Comparison of ENCODE assay signal across 9 cellular contexts in the genomic region with DNA sequence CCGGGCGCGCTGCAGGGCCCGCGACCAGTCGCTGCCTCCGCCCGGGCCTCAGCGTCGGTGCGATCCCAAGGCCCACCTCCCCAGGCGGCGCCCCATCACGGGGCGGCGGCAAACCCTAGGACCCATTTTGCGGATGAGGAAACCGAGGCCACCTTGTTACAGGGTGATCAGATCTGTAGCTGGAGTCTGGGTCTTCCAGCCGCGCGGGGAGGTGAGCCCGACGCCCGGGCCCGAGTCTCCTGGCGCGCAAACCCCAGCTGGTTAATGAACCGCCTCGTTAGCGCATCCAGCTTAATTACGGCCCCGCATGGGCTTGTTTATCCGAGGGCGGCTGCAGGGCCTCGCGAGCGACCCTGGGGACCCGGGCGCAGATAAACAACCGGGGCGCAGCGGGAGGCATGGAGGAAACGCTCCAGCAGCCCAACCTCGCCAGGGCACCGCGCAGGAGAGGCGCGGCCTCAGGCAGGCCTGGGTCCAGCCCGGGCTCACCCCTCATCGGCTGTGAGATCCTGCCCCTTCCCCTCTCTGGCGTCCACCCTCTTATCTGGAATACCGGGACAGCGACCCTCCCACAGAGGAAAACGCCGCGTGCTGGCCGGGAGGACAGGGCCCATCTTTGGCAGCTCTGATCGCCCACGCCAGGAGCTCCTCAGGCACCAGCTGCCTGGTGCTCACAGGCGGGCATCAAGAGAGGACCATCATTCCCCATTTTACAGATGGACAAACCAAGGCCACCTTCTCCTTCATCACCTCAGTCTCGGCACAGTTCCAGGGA. TPM values are rescaled to one million over a fixed set of nuclear protein-coding genes. Genes with fewer than 3 reads are reported as not detected.
DNase-seq lines count a peak whose midpoint lies in the region; ATAC-seq and TF ChIP-seq lines count a peak whose summit lies in the region.
"Had no signal": no experiment of that assay in that cellular context is flagged by ENCODE, and none has a peak within 500 bp of the region (broad histone marks: within the 10 kb centered on the region; RNA-seq: fewer than 3 reads in every experiment).

No MANE protein-coding gene starts in this region.

- H3K4me1 Mint-ChIP-seq in HFFc6 (ENCODE audit: low read depth) (peaks cover 17% of the 10 kb centered on the region), nephron (peaks cover 30% of the 10 kb centered on the region)

- H3K4me3 ChIP-seq in A673 (ENCODE audit: low read depth, low read length, poor library complexity, severe bottlenecking) (peak overlapping the region; percentile 41), duodenal mucosa (ENCODE audit: low read depth in 1 of 2, low read length in 2 of 2) (peak overlapping the region; percentile 29 to 45)

- POLR2A ChIA-PET in A673 (lab: Charles Lee; ENCODE audit: low non-redundant PET), result interaction anchor here (0.6 kb wide), 1 partner anchor 43 kb away, joined by 7 read pairs; no protein-coding TSS in a partner anchor

- H3K9me3 ChIP-seq in A673 (ENCODE audit: low read depth, low read length, poor library complexity, severe bottlenecking) (no peaks in the 10 kb centered on the region), duodenal mucosa (ENCODE audit: control insufficient read depth in 1 of 2, low read length in 2 of 2) (no peaks in the 10 kb centered on the region)

- no TSS peak for BruUV-seq in A673 (replicated peaks; lab: Mats Ljungman, UMichigan)

- intact Hi-C loops in A673 (cut with micrococcal nuclease; ENCODE audit: unreplicated experiment), result loop anchor here (1.0 kb wide), 1 partner anchor 147 kb away; no protein-coding TSS in a partner anchor

- CTCF ChIA-PET in A673 (lab: Charles Lee), result interaction anchor here (0.6 to 2.1 kb wide), 15 partner anchors 13 to 355 kb away, joined by 3 to 12 read pairs (median 4); no protein-coding TSS in a partner anchor

- no peak overlapping the region for H3K27ac ChIP-seq in A673 (ENCODE audit: low read depth, low read length, poor library complexity, severe bottlenecking)
- no peak overlapping the region for H3K27ac ChIP-seq in duodenal mucosa (ENCODE audit: low read depth, low read length)

- H3K4me3 Mint-ChIP-seq in HFFc6, result peak overlapping the region; percentile 28; the same call in 1 of the 2 replicates
- H3K4me3 Mint-ChIP-seq in nephron, result peak overlapping the region in 2 of 3 experiments; percentile 7 to 17

- H3K27me3 ChIP-seq in A673 (replicated peaks; ENCODE audit: insufficient read depth, low read depth, low read length, poor library complexity) (no peaks in the 10 kb centered on the region), duodenal mucosa (ENCODE audit: control insufficient read depth in 1 of 2, insufficient read depth in 2 of 2, low read length in 2 of 2) (peaks cover 0 to 4% of the 10 kb centered on the region in 2 donors)

- H3K9me3 Mint-ChIP-seq in HFFc6 (no peaks in the 10 kb centered on the region), nephron (no peaks in the 10 kb centered on the region)

- no peak for DNase-seq in A673 (ENCODE audit: low spot score)
- DNase-seq in HFFc6, result no peak
- DNase-seq in stimulated activated naive CD4-positive, alpha-beta T cell treated with Interleukin-2 at 50 U/mL for 16 hours (lab: John Stamatoyannopoulos, UW), result no peak

- ATAC-seq in HG02840 (IDR thresholded peaks at IDR 0.05; ENCODE audit: low FRiP score, unreplicated experiment) (no peak), HG02970 (IDR thresholded peaks at IDR 0.05; ENCODE audit: low FRiP score, unreplicated experiment) (no peak), GM18873 (IDR thresholded peaks at IDR 0.05; ENCODE audit: low FRiP score, unreplicated experiment) (no peak)

- H3K9ac ChIP-seq in duodenal mucosa (ENCODE audit: low read depth in 1 of 2, low read length in 2 of 2), result no peak overlapping the region

- TF ChIP-seq CTCF in A673 (conservative IDR thresholded peaks at IDR 0.05; ENCODE audit: low read depth, low read length), result no peak
- TF ChIP-seq CTCF in HFFc6 (IDR thresholded peaks at IDR 0.05), result peak; percentile 54
- TF ChIP-seq CTCF in nephron (IDR thresholded peaks at IDR 0.05; ENCODE audit: unreplicated experiment in 3 of 3), result no peak

- H3K4me1 ChIP-seq in A673 (ENCODE audit: insufficient read depth, low read length, poor library complexity, severe bottlenecking) (peaks cover 53% of the 10 kb centered on the region), duodenal mucosa (ENCODE audit: control insufficient read depth in 1 of 2, insufficient read depth in 2 of 2, low read length in 2 of 2) (peaks cover 0 to 10% of the 10 kb centered on the region in 2 donors)

- H3K36me3 ChIP-seq in A673 (ENCODE audit: insufficient read depth, low read length, poor library complexity, severe bottlenecking) (peaks cover 23% of the 10 kb centered on the region), duodenal mucosa (ENCODE audit: control insufficient read depth in 1 of 2, insufficient read depth in 2 of 2, low read length in 2 of 2) (peaks cover 8 to 22% of the 10 kb centered on the region in 2 donors)

- no peak overlapping the region; the same call in 1 of the 2 replicates for H3K27ac Mint-ChIP-seq in HFFc6
- no peak overlapping the region for H3K27ac Mint-ChIP-seq in nephron

- no peaks in the 10 kb centered on the region; the same call in 1 of the 2 replicates for H3K36me3 Mint-ChIP-seq in HFFc6 (ENCODE audit: low read depth)
- H3K36me3 Mint-ChIP-seq in nephron (ENCODE audit: low read depth), result peaks cover 22% of the 10 kb centered on the region

- peaks cover 12% of the 10 kb centered on the region for H3K27me3 Mint-ChIP-seq in HFFc6 (ENCODE audit: insufficient read depth)
- peaks cover 13% of the 10 kb centered on the region for H3K27me3 Mint-ChIP-seq in nephron (ENCODE audit: low read depth)

RNA-seq across cellular contexts. Expression of a gene that starts 14.7 kb away (rescaled TPM):
- 136 and 140 TPM in 2 replicates for total RNA-seq in A673 (2021)
- 10 to 100 TPM; 84.4 to 98.2 (median 90.9) TPM for total RNA-seq in HFFc6 (2021; fragmentation: NEBNext Ultra II Directional; extraction: Animal tissue kit (Norgen Biotek cat#: 25700))

RNA-seq across cellular contexts. Expression of a gene that starts 26.5 kb away (rescaled TPM):
- total RNA-seq in A673 (2021), result 615 and 652 TPM in 2 replicates
- 100 to 1,000 TPM; 422 to 571 (median 505) TPM for total RNA-seq in HFFc6 (2021; fragmentation: NEBNext Ultra II Directional; extraction: Animal tissue kit (Norgen Biotek cat#: 25700))

RNA-seq across cellular contexts. Expression of a gene that starts 34.8 kb away (rescaled TPM):
- 0.45 and 1.9 TPM in 2 replicates for total RNA-seq in A673 (2021)
- total RNA-seq in HFFc6 (2021; fragmentation: NEBNext Ultra II Directional; extraction: Animal tissue kit (Norgen Biotek cat#: 25700)), result under 1 TPM in 5 of 6 experiments, not detected in 1; 0.07 to 0.38 (median 0.30) TPM
- total RNA-seq: SK-MEL-5 had no signal
